ENCODE assay signal across 8 cellular contexts in the genomic region with DNA sequence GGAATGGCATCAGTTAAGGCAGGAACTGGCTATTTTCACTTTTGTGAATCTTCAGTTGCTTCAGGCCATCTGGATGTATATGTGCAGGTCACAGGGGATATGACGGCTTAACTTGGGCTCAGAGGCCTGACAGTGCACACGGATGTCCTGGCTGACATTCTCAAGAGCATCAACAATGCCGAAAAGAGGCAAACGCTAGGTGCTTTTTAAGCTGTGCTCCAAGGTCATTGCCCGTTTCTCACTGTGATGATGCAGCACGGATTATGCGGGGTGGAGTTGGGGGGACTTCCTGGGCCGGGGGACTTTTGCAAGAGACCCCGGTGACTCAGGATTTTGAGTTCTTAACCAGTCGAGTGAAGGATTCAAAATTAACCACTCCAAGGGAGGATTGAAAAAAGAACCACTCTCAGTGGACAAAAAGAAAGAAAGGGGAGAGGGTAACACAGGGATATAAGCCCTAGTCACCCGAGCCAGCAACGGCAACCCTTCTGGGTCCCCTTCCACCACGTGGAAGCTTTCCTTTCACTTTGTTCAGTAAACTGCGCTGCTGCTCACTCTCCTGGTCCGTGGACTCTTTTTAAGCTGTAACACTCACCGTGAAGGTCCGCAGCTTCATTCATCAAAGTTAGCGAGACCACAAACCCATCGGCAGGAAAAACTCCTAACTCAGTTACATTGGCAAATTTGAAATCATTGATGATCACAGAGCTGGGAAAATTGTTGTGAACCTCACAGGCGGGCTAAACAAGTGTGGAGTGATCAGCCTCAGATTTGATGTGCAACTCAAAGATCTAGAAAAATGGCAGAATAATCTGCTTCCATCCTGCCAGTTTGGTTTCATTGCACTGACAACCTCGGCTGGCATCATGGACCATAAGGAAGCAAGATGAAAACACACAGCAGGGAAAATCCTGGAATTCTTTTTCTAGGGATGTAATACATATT.
DNase-seq lines count a peak whose midpoint lies in the region; ATAC-seq and TF ChIP-seq lines count a peak whose summit lies in the region.

No MANE protein-coding gene starts in this region.

- ATAC-seq in HG02588 (IDR thresholded peaks at IDR 0.05; ENCODE audit: unreplicated experiment) (no peak), HG02852 (IDR thresholded peaks at IDR 0.05; ENCODE audit: unreplicated experiment) (no peak)

- TF ChIP-seq CTCF in GM12865 (IDR thresholded peaks at IDR 0.05; ENCODE audit: insufficient read depth, low read depth, low read length, missing control alignments) (no peak), choroid plexus epithelial cell (conservative IDR thresholded peaks at IDR 0.05; ENCODE audit: low read depth, low read length) (no peak)

- DNase-seq in GM12865 (ENCODE audit: low read depth) (peak; percentile 83), NCI-H2107 treated with DMSO at 0.1 percent for 48 hours (lab: John Stamatoyannopoulos, UW; ENCODE audit: unreplicated experiment) (peak; percentile 69), choroid plexus epithelial cell (ENCODE audit: low read depth) (no peak), pons (ENCODE audit: low spot score) (peak; percentile 35), superior temporal gyrus (ENCODE audit: extremely low spot score) (no peak), NCI-H128 (lab: John Stamatoyannopoulos, UW; ENCODE audit: unreplicated experiment) (no peak)

- H3K4me3 ChIP-seq in GM12865 (ENCODE audit: low read depth, low read length) (peak overlapping the region; percentile 67), choroid plexus epithelial cell (ENCODE audit: low read depth, low read length) (peak overlapping the region; percentile 32)

Comparison
In these comparisons a context has a peak if more than half of its experiments do, and no peak if none do; other contexts are left out.
1. DNase-seq: peak in GM12865 (single experiment), NCI-H2107 treated with DMSO at 0.1 percent for 48 hours (single experiment) and pons (single experiment); none in choroid plexus epithelial cell (single experiment), superior temporal gyrus (single experiment) and NCI-H128 (single experiment).